8 cellular contexts compared by ENCODE assay signal in genomic region chr6:10555625-10556309, GRCh38. TPM values are rescaled to one million over a fixed set of nuclear protein-coding genes. Genes with fewer than 3 reads are reported as not detected.
DNase-seq lines count a peak whose midpoint lies in the region; ATAC-seq, FAIRE-seq and TF ChIP-seq lines count a peak whose summit lies in the region.

No MANE protein-coding gene starts in this region.

- H3K27ac ChIP-seq in Karpas-422 (ENCODE audit: low read length) (peak overlapping the region; percentile 89), foreskin keratinocyte (no peak overlapping the region)

- peak; percentile 94 for ATAC-seq in SK-N-SH treated with all-trans-retinoic acid at 6 μM for 48 hours
- peak; percentile 82 for ATAC-seq in foreskin keratinocyte
- ATAC-seq in GM21381 (IDR thresholded peaks at IDR 0.05; ENCODE audit: unreplicated experiment): no peak

- peak overlapping the region; percentile 72 for H3K4me2 ChIP-seq in Karpas-422 (ENCODE audit: low read depth, low read length, poor library complexity, severe bottlenecking)

- no peaks in the 10 kb centered on the region for H4K20me1 ChIP-seq in Karpas-422 (ENCODE audit: insufficient read depth, low read depth, low read length)

- peak overlapping the region; percentile 13; the same call in 1 of the 2 replicates for H2AFZ ChIP-seq in Karpas-422 (ENCODE audit: low read length)
- H2AFZ ChIP-seq in neuron (ENCODE audit: low read depth, low read length): peak overlapping the region; percentile 97

- H3K4me3 ChIP-seq in Karpas-422 (ENCODE audit: low read length): peak overlapping the region; percentile 40; the same call in 1 of the 2 replicates
- H3K4me3 ChIP-seq in neuron (ENCODE audit: low read length): peak overlapping the region; percentile 86

- CTCF ChIA-PET in activated CD4-positive, alpha-beta memory T cell treated with anti-CD3 and anti-CD28 coated beads, Interleukin-2, amount 10 ng/mL, durations not matched to agents 7 days and 5 days (lab: Charles Lee): no interaction called here

- H3K27ac Mint-ChIP-seq in activated CD4-positive, alpha-beta memory T cell treated with anti-CD3 and anti-CD28 coated beads, Interleukin-2, amount 10 ng/mL, durations not matched to agents 7 days and 5 days: no peak overlapping the region

- H3K27me3 ChIP-seq in Karpas-422 (ENCODE audit: low read length) (no peaks in the 10 kb centered on the region), foreskin keratinocyte (no peaks in the 10 kb centered on the region), neuron (ENCODE audit: insufficient read depth, low read length) (no peaks in the 10 kb centered on the region)

- no peak for TF ChIP-seq POLR2A in GM12891 (IDR thresholded peaks at IDR 0.05; ENCODE audit: low read depth, low read length)

- H3K4me1 Mint-ChIP-seq in activated CD4-positive, alpha-beta memory T cell treated with anti-CD3 and anti-CD28 coated beads, Interleukin-2, amount 10 ng/mL, durations not matched to agents 7 days and 5 days: no peaks in the 10 kb centered on the region

- no peaks in the 10 kb centered on the region for H3K27me3 Mint-ChIP-seq in activated CD4-positive, alpha-beta memory T cell treated with anti-CD3 and anti-CD28 coated beads, Interleukin-2, amount 10 ng/mL, durations not matched to agents 7 days and 5 days

- peak overlapping the region; percentile 47 for H3K9ac ChIP-seq in Karpas-422 (ENCODE audit: low read length)

- H3K9me2 ChIP-seq in Karpas-422 (replicated peaks; ENCODE audit: insufficient read depth, low read length): no peaks in the 10 kb centered on the region

- H3K79me2 ChIP-seq in Karpas-422 (ENCODE audit: low read length): peaks cover 95% of the 10 kb centered on the region

- DNase-seq in Karpas-422 (no peak), foreskin keratinocyte (peak in 1 of 2 donors; percentile 35), GM12891 (ENCODE audit: insufficient read length, low spot score) (no peak), KG1 (lab: John Stamatoyannopoulos, UW) (no peak)
- DNase-seq in activated CD4-positive, alpha-beta memory T cell treated with anti-CD3 and anti-CD28 coated beads, Interleukin-2, amount 10 ng/mL, durations not matched to agents 7 days and 5 days: no peak

- TF ChIP-seq CTCF in foreskin keratinocyte (conservative IDR thresholded peaks at IDR 0.05): no peak

- H3K9me3 Mint-ChIP-seq in activated CD4-positive, alpha-beta memory T cell treated with anti-CD3 and anti-CD28 coated beads, Interleukin-2, amount 10 ng/mL, durations not matched to agents 7 days and 5 days: no peaks in the 10 kb centered on the region

- H3K9me3 ChIP-seq in Karpas-422 (ENCODE audit: low read length) (no peaks in the 10 kb centered on the region), neuron (ENCODE audit: low read length) (no peaks in the 10 kb centered on the region)

- H3K36me3 ChIP-seq in Karpas-422 (ENCODE audit: insufficient read depth, low read length) (no peaks in the 10 kb centered on the region; the same call in 1 of the 2 replicates), neuron (ENCODE audit: insufficient read depth, low read length) (no peaks in the 10 kb centered on the region)

- no peak for FAIRE-seq in GM12891 (lab: Jason Lieb, UNC)

- no peaks in the 10 kb centered on the region for H3K36me3 Mint-ChIP-seq in activated CD4-positive, alpha-beta memory T cell treated with anti-CD3 and anti-CD28 coated beads, Interleukin-2, amount 10 ng/mL, durations not matched to agents 7 days and 5 days (ENCODE audit: low read depth)

- no peak overlapping the region for H3K4me3 Mint-ChIP-seq in activated CD4-positive, alpha-beta memory T cell treated with anti-CD3 and anti-CD28 coated beads, Interleukin-2, amount 10 ng/mL, durations not matched to agents 7 days and 5 days

- POLR2A ChIA-PET in activated CD4-positive, alpha-beta memory T cell treated with anti-CD3 and anti-CD28 coated beads, Interleukin-2, amount 10 ng/mL, durations not matched to agents 7 days and 5 days (lab: Charles Lee): no interaction called here

- peaks cover 81% of the 10 kb centered on the region for H3K4me1 ChIP-seq in Karpas-422 (ENCODE audit: low read length)
- H3K4me1 ChIP-seq in foreskin keratinocyte: no peaks in the 10 kb centered on the region
- H3K4me1 ChIP-seq in neuron (ENCODE audit: insufficient read depth, low read length): peaks cover 43% of the 10 kb centered on the region

TF ChIP-seq in SK-N-SH treated with all-trans-retinoic acid at 6 μM for 48 hours, 23 proteins besides CTCF, POLR2A, EP300 and RAD21 (continues in another document):
- TF ChIP-seq PATZ1 (CRISPR knock-in tag; IDR thresholded peaks at IDR 0.05; ENCODE audit: borderline replicate concordance) (no peak), PPARA (CRISPR knock-in tag; IDR thresholded peaks at IDR 0.05; ENCODE audit: borderline replicate concordance) (no peak), RARB (CRISPR knock-in tag; IDR thresholded peaks at IDR 0.05) (no peak), BACH2 (CRISPR knock-in tag; IDR thresholded peaks at IDR 0.05; ENCODE audit: borderline replicate concordance) (no peak), OSR1 (CRISPR knock-in tag; IDR thresholded peaks at IDR 0.05) (no peak), POU6F1 (CRISPR knock-in tag; IDR thresholded peaks at IDR 0.05; ENCODE audit: borderline replicate concordance, low read depth) (no peak)

TF ChIP-seq in GM12891, 5 proteins besides CTCF, POLR2A, EP300 and RAD21:
- TF ChIP-seq PAX5 (IDR thresholded peaks at IDR 0.05; ENCODE audit: insufficient read depth, low read length, severe bottlenecking) (no peak), POLR2AphosphoS5 (IDR thresholded peaks at IDR 0.05; ENCODE audit: low read depth, low read length) (no peak)
TF ChIP-seq in GM12891: peak in this region for 0.

RNA-seq across cellular contexts. Expression of gene GCNT2, which starts 34.6 kb away (rescaled TPM):
- 15.1 and 21.3 TPM in 2 replicates for total RNA-seq in Karpas-422 (2014; rRNA removed; shearing (Covaris generic); ENCODE audit: low replicate concordance)
- 2.3 and 3.0 TPM in 2 replicates for total RNA-seq in foreskin keratinocyte
- polyA plus RNA-seq in foreskin keratinocyte: 0.64 and 0.84 TPM in 2 replicates
- 6.2 TPM for polyA plus RNA-seq in GM12891 (2012; ENCODE audit: low read depth, missing spikeins)
- total RNA-seq in activated CD4-positive, alpha-beta memory T cell treated with anti-CD3 and anti-CD28 coated beads, Interleukin-2, amount 10 ng/mL, durations not matched to agents 7 days and 5 days: 1 to 10 TPM; 3.0 to 3.1 TPM
